8 cellular contexts compared by ENCODE assay signal in the genomic region with DNA sequence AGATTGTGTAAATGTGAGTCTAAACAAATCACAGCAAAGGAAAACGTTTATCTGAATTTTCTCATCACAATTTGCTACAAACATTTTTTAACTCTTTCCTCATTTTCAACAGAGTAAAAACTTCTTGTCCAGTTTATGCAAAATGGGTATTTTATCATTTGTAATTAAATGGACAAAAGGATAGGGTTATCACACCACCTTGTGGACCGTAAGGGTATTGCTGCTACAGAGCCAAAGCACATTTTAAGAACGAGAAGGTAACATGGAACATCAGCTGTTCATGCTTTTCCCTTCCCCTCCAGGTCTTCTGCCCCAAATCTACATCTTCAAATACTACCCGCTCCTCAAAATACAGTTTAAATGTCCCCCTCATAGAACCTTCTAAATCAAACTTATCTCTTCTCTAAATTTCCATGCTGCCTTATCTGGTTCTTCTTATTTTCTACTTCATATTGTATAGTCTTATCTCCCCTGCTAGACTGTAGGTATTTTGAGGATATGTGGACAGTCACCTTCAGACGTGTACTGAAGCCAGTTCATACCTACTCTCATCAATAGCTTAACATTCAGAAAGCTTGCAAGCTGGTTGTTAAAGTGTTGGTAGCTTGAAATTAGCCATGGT. TPM values are rescaled to one million over a fixed set of nuclear protein-coding genes. Genes with fewer than 3 reads are reported as not detected.
DNase-seq lines count a peak whose midpoint lies in the region; ATAC-seq, FAIRE-seq and TF ChIP-seq lines count a peak whose summit lies in the region.

No MANE protein-coding gene starts in this region.

- intact Hi-C loops in HCT116 (cut with micrococcal nuclease), result loop anchor here (1.0 kb wide), 1 partner anchor 1090 kb away; no protein-coding TSS in a partner anchor

- H3K4me1 Mint-ChIP-seq in activated CD8-positive, alpha-beta T cell treated with anti-CD3 and anti-CD28 coated beads, Interleukin-2, amount 10 ng/mL, durations not matched to agents 7 days and 5 days (ENCODE audit: low read depth), result peaks cover 5% of the 10 kb centered on the region

- no TSS peak for BruUV-seq in HCT116 (replicated peaks; lab: Mats Ljungman, UMichigan)

- no peaks in the 10 kb centered on the region for H3K36me3 Mint-ChIP-seq in activated CD8-positive, alpha-beta T cell treated with anti-CD3 and anti-CD28 coated beads, Interleukin-2, amount 10 ng/mL, durations not matched to agents 7 days and 5 days (ENCODE audit: low read depth)

- POLR2A ChIA-PET in AG04450 (lab: Yijun Ruan, JAX), result no interaction called here
- POLR2A ChIA-PET in HCT116 (lab: Charles Lee), result no interaction called here
- POLR2A ChIA-PET in activated CD8-positive, alpha-beta T cell treated with anti-CD3 and anti-CD28 coated beads, Interleukin-2, amount 10 ng/mL, durations not matched to agents 7 days and 5 days (lab: Charles Lee), result no interaction called here

- H3K27me3 ChIP-seq in AG04450 (ENCODE audit: control insufficient read depth, insufficient read depth, low read length) (no peaks in the 10 kb centered on the region), HCT116 (ENCODE audit: insufficient read depth, low read length) (peaks cover 36% of the 10 kb centered on the region), MG63 (peaks cover 2% of the 10 kb centered on the region; the same call in 1 of the 2 replicates)

- no peak overlapping the region for H3K27ac Mint-ChIP-seq in activated CD8-positive, alpha-beta T cell treated with anti-CD3 and anti-CD28 coated beads, Interleukin-2, amount 10 ng/mL, durations not matched to agents 7 days and 5 days

- TF ChIP-seq RAD21 in HCT116 (IDR thresholded peaks at IDR 0.05; ENCODE audit: low read depth), result peak; percentile 71

- no peaks in the 10 kb centered on the region for H4K20me1 ChIP-seq in HCT116 (ENCODE audit: insufficient read depth)

- peaks cover 13% of the 10 kb centered on the region for H3K27me3 Mint-ChIP-seq in activated CD8-positive, alpha-beta T cell treated with anti-CD3 and anti-CD28 coated beads, Interleukin-2, amount 10 ng/mL, durations not matched to agents 7 days and 5 days (ENCODE audit: low read depth)

- no peaks in the 10 kb centered on the region for H3K9me3 Mint-ChIP-seq in activated CD8-positive, alpha-beta T cell treated with anti-CD3 and anti-CD28 coated beads, Interleukin-2, amount 10 ng/mL, durations not matched to agents 7 days and 5 days (ENCODE audit: insufficient read depth)

- FAIRE-seq in G401.6 (lab: Jason Lieb, UNC), result peak; percentile 83

- H3K9me2 ChIP-seq in HCT116 (ENCODE audit: insufficient read depth), result no peaks in the 10 kb centered on the region

- no peak overlapping the region for H3K9ac ChIP-seq in HCT116 (ENCODE audit: low read length)

- no peak for DNase-seq in AG04450 (ENCODE audit: low read depth, low spot score)
- DNase-seq in HCT116 (ENCODE audit: low read depth, low spot score), result no peak
- DNase-seq in MV-4-11 (lab: John Stamatoyannopoulos, UW), result peak; percentile 7
- DNase-seq in activated CD8-positive, alpha-beta T cell treated with anti-CD3 and anti-CD28 coated beads, Interleukin-2, amount 10 ng/mL, durations not matched to agents 7 days and 5 days, result peak; percentile 49
- DNase-seq in germinal center (ENCODE audit: low spot score), result peak; percentile 32
- no peak for DNase-seq in retinal pigment epithelial cell (ENCODE audit: low read depth)
- DNase-seq in MG63, result no peak

- no peak overlapping the region for H3K4me2 ChIP-seq in HCT116 (ENCODE audit: low read length)

- TF ChIP-seq CTCF in AG04450 (IDR thresholded peaks at IDR 0.05; ENCODE audit: low read depth, low read length) (peak; percentile 93), HCT116 (IDR thresholded peaks at IDR 0.05 in 2 of 3, conservative IDR thresholded peaks at IDR 0.05 in 1 of 3; ENCODE audit: borderline replicate concordance in 1 of 3, insufficient read depth in 1 of 3, low read depth in 2 of 3, low read length in 2 of 3) (peak; percentile 47 to 85 (median 78); a peak in 5 of 6 replicates), retinal pigment epithelial cell (conservative IDR thresholded peaks at IDR 0.05; ENCODE audit: low read depth, low read length) (peak; percentile 90)

- no peak overlapping the region for H3K4me3 Mint-ChIP-seq in activated CD8-positive, alpha-beta T cell treated with anti-CD3 and anti-CD28 coated beads, Interleukin-2, amount 10 ng/mL, durations not matched to agents 7 days and 5 days

- H3K9me3 ChIP-seq in AG04450 (ENCODE audit: control insufficient read depth, insufficient read depth, low read length), result no peaks in the 10 kb centered on the region
- H3K9me3 ChIP-seq in HCT116 (ENCODE audit: control insufficient read depth in 1 of 2, insufficient read depth in 1 of 2, low read depth in 1 of 2, low read length in 2 of 2), result no peaks in the 10 kb centered on the region
- no peaks in the 10 kb centered on the region for H3K9me3 ChIP-seq in MG63

- H2AFZ ChIP-seq in HCT116 (ENCODE audit: low read depth, low read length, poor library complexity, severe bottlenecking), result no peak overlapping the region

- no peak overlapping the region for H3K4me3 ChIP-seq in AG04450 (ENCODE audit: low read depth, low read length)
- H3K4me3 ChIP-seq in HCT116 (replicated peaks in 1 of 2; ENCODE audit: low read depth in 1 of 2, low read length in 2 of 2), result no peak overlapping the region
- no peak overlapping the region for H3K4me3 ChIP-seq in retinal pigment epithelial cell (ENCODE audit: low read length)
- no peak overlapping the region for H3K4me3 ChIP-seq in MG63

- H3K4me1 ChIP-seq in HCT116 (ENCODE audit: control insufficient read depth in 1 of 2, insufficient read depth in 2 of 2, low read length in 2 of 2), result no peaks in the 10 kb centered on the region

- H3K27ac ChIP-seq in AG04450 (ENCODE audit: low read depth, low read length), result no peak overlapping the region
- H3K27ac ChIP-seq in HCT116 (ENCODE audit: low read depth, low read length), result no peak overlapping the region

- TF ChIP-seq POLR2A in HCT116 (IDR thresholded peaks at IDR 0.05; ENCODE audit: borderline replicate concordance, extremely low read depth, insufficient read depth, insufficient read length), result no peak

- no peaks in the 10 kb centered on the region for H3K79me2 ChIP-seq in HCT116 (ENCODE audit: insufficient read depth, low read length)

- CTCF ChIA-PET in AG04450 (lab: Charles Lee) (interaction anchor here (0.5 to 3.9 kb wide), 20 partner anchors 9 to 1097 kb away, joined by 3 to 74 read pairs (median 4); no protein-coding TSS in a partner anchor), HCT116 (lab: Charles Lee) (interaction anchor here (0.9 to 6.7 kb wide), 3 partner anchors 9 to 1090 kb away, joined by 3 to 31 read pairs (median 5); no protein-coding TSS in a partner anchor)
- CTCF ChIA-PET in activated CD8-positive, alpha-beta T cell treated with anti-CD3 and anti-CD28 coated beads, Interleukin-2, amount 10 ng/mL, durations not matched to agents 7 days and 5 days (lab: Charles Lee), result interaction anchor here (0.7 to 4.3 kb wide), 10 partner anchors 9 to 1093 kb away, joined by 3 to 32 read pairs (median 3); no protein-coding TSS in a partner anchor

- H3K36me3 ChIP-seq in HCT116 (ENCODE audit: control insufficient read depth in 1 of 2, insufficient read depth in 2 of 2, low read length in 2 of 2), result no peaks in the 10 kb centered on the region
- no peaks in the 10 kb centered on the region for H3K36me3 ChIP-seq in MG63

- RAD21 ChIA-PET in HCT116 (lab: Charles Lee; ENCODE audit: low non-redundant PET in 1 of 2, low total read pairs in 2 of 2, uncharacterized antibody in 2 of 2, unreplicated experiment in 2 of 2), result no interaction called here

- peak; percentile 69 for ATAC-seq in HCT116
- ATAC-seq in activated CD8-positive, alpha-beta T cell treated with anti-CD3 and anti-CD28 coated beads, Interleukin-2, amount 10 ng/mL, durations not matched to agents 7 days and 5 days, result no peak

TF ChIP-seq in HCT116, 20 proteins besides CTCF, POLR2A, EP300 and RAD21 (continues in another document):
- TF ChIP-seq MAX (IDR thresholded peaks at IDR 0.05) (no peak), REST (IDR thresholded peaks at IDR 0.05; ENCODE audit: low read depth) (no peak), CBX3 (IDR thresholded peaks at IDR 0.05; ENCODE audit: low read depth) (no peak), SIN3A (IDR thresholded peaks at IDR 0.05; ENCODE audit: low read depth) (no peak)

RNA-seq across cellular contexts. Expression of gene SETMAR, which starts 12.8 kb away (rescaled TPM):
- 15.5 and 16.8 TPM in 2 replicates for polyA plus RNA-seq in AG04450 (2011; rRNA removed)
- polyA minus RNA-seq in AG04450 (2011; rRNA and poly(A)+ RNA removed), result 15.4 and 15.8 TPM in 2 replicates
- total RNA-seq in HCT116 (2021; ENCODE audit: unreplicated experiment), result 9.4 TPM
- polyA plus RNA-seq in HCT116 (2012), result 3.6 and 5.9 TPM in 2 replicates
- total RNA-seq in activated CD8-positive, alpha-beta T cell treated with anti-CD3 and anti-CD28 coated beads, Interleukin-2, amount 10 ng/mL, durations not matched to agents 7 days and 5 days, result 10 to 100 TPM; 10.2 to 10.6 TPM
- total RNA-seq in MG63 (2014; rRNA removed; shearing (Covaris generic); ENCODE audit: low replicate concordance), result 6.6 and 11.9 TPM in 2 replicates

Comparison
In these comparisons a context has a peak if more than half of its experiments do, and no peak if none do; other contexts are left out.
1. DNase-seq: peak in MV-4-11 (single experiment), activated CD8-positive, alpha-beta T cell treated with anti-CD3 and anti-CD28 coated beads, Interleukin-2, amount 10 ng/mL, durations not matched to agents 7 days and 5 days (single experiment) and germinal center (single experiment); none in AG04450 (single experiment), HCT116 (single experiment), retinal pigment epithelial cell (single experiment) and MG63 (single experiment).
2. Peak in every context shown above with its lines, with median percentiles within 50 percentile points of each other: CTCF ChIP-seq.